In genomic region chr4:98430708-98431403, GRCh38 we compare ENCODE assay signal across 14 cellular contexts.
A peak's percentile ranks its signal among the peaks of the same experiment; 100 is the strongest.
DNase-seq lines count a peak whose midpoint lies in the region; ATAC-seq, FAIRE-seq and TF ChIP-seq lines count a peak whose summit lies in the region.
"Had no signal": no experiment of that assay in that cellular context is flagged by ENCODE, and none has a peak within 500 bp of the region (broad histone marks: within the 10 kb centered on the region; RNA-seq: fewer than 3 reads in every experiment).

No MANE protein-coding gene starts in this region.

- peaks cover 14% of the 10 kb centered on the region for H3K9me3 Mint-ChIP-seq in HFFc6

- no peak for ATAC-seq in sciatic nerve
- ATAC-seq: gastroesophageal sphincter had no signal

- in situ Hi-C loops in ACHN (cut with HindIII; ENCODE audit: low pct_ligation_motif_present, low pct_unique_long_range_greater_than_20kb, low sequenced_read_pairs): no loop called here

- intact Hi-C loops in sciatic nerve (cut with DNase I): no loop called here

- TF ChIP-seq CTCF in HFFc6 (IDR thresholded peaks at IDR 0.05): no peak

- peak overlapping the region; percentile 94 for H3K27ac Mint-ChIP-seq in HFFc6
- H3K27ac Mint-ChIP-seq: activated CD4-positive, alpha-beta T cell treated with anti-CD3 and anti-CD28 coated beads, Interleukin-2, amount 10 ng/mL, durations not matched to agents 24 days and 14 days; mesothelial cell of epicardium; stimulated activated naive CD8-positive, alpha-beta T cell treated with anti-CD3 and anti-CD28 coated beads, Interleukin-15, Interleukin-2, amounts not matched to agents 100 ng/mL and 50 ng/mL, for 24 hours had no signal

- DNase-seq in ACHN (peak; percentile 77), HFFc6 (peak; percentile 92), astrocyte of the hippocampus (ENCODE audit: low read depth, low spot score) (peak; percentile 91), kidney glomerular epithelial cell (lab: John Stamatoyannopoulos, UW) (peak; percentile 96), GM12892 (ENCODE audit: insufficient read length) (no peak), cerebellum (ENCODE audit: low spot score) (no peak), sciatic nerve (ENCODE audit: low spot score) (no peak), NCI-H1105 treated with DMSO at 0.1 percent for 48 hours (lab: John Stamatoyannopoulos, UW) (no peak)
- DNase-seq: activated CD4-positive, alpha-beta T cell treated with anti-CD3 and anti-CD28 coated beads, Interleukin-2, amount 10 ng/mL, durations not matched to agents 24 days and 14 days; NCI-H2029 treated with DMSO at 0.1 percent for 48 hours; stimulated activated CD4-positive, alpha-beta T cell treated with anti-CD3 and anti-CD28 coated beads, Interleukin-12 subunit alpha, Interleukin-12 subunit beta, amount 100 ng/mL, for 4 hours had no signal

- peaks cover 28% of the 10 kb centered on the region for H3K36me3 Mint-ChIP-seq in HFFc6 (ENCODE audit: low read depth)

- no peaks in the 10 kb centered on the region for H3K27me3 Mint-ChIP-seq in HFFc6 (ENCODE audit: insufficient read depth)
- H3K27me3 Mint-ChIP-seq: activated CD4-positive, alpha-beta T cell treated with anti-CD3 and anti-CD28 coated beads, Interleukin-2, amount 10 ng/mL, durations not matched to agents 24 days and 14 days; stimulated activated naive CD8-positive, alpha-beta T cell treated with anti-CD3 and anti-CD28 coated beads, Interleukin-15, Interleukin-2, amounts not matched to agents 100 ng/mL and 50 ng/mL, for 24 hours had no signal

- H3K4me1 Mint-ChIP-seq in HFFc6 (ENCODE audit: low read depth): peaks cover 87% of the 10 kb centered on the region
- H3K4me1 Mint-ChIP-seq: mesothelial cell of epicardium had no signal

- FAIRE-seq in GM12892 (lab: Jason Lieb, UNC): no peak

- peak overlapping the region; percentile 59 for H3K4me3 Mint-ChIP-seq in HFFc6
- H3K4me3 Mint-ChIP-seq: activated CD4-positive, alpha-beta T cell treated with anti-CD3 and anti-CD28 coated beads, Interleukin-2, amount 10 ng/mL, durations not matched to agents 24 days and 14 days; mesothelial cell of epicardium; stimulated activated naive CD8-positive, alpha-beta T cell treated with anti-CD3 and anti-CD28 coated beads, Interleukin-15, Interleukin-2, amounts not matched to agents 100 ng/mL and 50 ng/mL, for 24 hours had no signal

- no peak for TF ChIP-seq POLR2A in GM12892 (IDR thresholded peaks at IDR 0.05; ENCODE audit: low read depth, low read length)

Comparison
In these comparisons a context has a peak if more than half of its experiments do, and no peak if none do; other contexts are left out.
1. DNase-seq: peak in ACHN (single experiment), HFFc6 (single experiment), astrocyte of the hippocampus (single experiment) and kidney glomerular epithelial cell (single experiment); none in GM12892 (single experiment), cerebellum (single experiment), sciatic nerve (single experiment) and NCI-H1105 treated with DMSO at 0.1 percent for 48 hours (single experiment).